In the genomic region with DNA sequence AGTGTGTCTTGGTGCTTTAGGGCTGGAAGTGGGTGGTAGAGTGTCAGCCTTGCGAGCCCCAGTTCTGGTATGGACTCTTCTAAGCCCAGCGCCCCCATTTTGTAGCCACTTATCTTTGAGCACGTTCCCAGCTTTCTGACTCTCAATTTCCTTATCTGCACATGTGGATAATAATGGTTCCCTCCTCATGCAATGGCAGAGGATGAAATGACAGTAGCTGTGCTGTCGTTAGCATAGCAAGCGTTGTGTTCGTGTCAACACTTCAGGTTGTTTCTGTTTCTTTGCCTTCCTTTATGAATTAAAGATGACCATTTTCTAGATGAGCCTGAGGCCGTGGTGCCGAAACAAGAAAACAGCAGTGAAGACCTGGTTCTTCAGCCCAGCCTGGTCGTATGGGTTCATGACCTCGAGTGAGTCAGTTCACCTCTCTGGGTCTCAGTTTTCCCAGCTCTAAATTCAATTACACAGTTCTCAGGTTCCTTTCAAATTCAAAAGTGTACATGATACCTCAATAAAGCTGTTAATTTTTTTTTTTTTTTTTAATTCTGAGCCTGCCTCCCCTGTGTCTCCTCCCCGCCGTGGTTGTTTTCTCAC, we compare ENCODE assay signal across 22 cellular contexts.
DNase-seq lines count a peak whose midpoint lies in the region; TF ChIP-seq lines count a peak whose summit lies in the region.
"Had no signal": no experiment of that assay in that cellular context is flagged by ENCODE, and none has a peak within 500 bp of the region (broad histone marks: within the 10 kb centered on the region; RNA-seq: fewer than 3 reads in every experiment).

No MANE protein-coding gene starts in this region.

- no peaks in the 10 kb centered on the region for H4K20me1 ChIP-seq in OCI-LY1 (ENCODE audit: insufficient read depth, low read length)
- peaks cover 5% of the 10 kb centered on the region for H4K20me1 ChIP-seq in neural progenitor cell (ENCODE audit: low read depth)

- no peak overlapping the region for H2AFZ ChIP-seq in OCI-LY1 (ENCODE audit: low read length)
- H2AFZ ChIP-seq in neural progenitor cell (replicated peaks): no peak overlapping the region
- H2AFZ ChIP-seq: GM23248 had no signal

- H3K27me3 Mint-ChIP-seq in neural progenitor cell (ENCODE audit: insufficient read depth, low read depth): peaks cover 7% of the 10 kb centered on the region
- H3K27me3 Mint-ChIP-seq: CD4-positive, alpha-beta memory T cell had no signal

- no peaks in the 10 kb centered on the region for H3K9me2 ChIP-seq in OCI-LY1 (ENCODE audit: low read depth, low read length)

- H3F3A ChIP-seq in OCI-LY1 (ENCODE audit: insufficient read depth, low read length) (no peaks in the 10 kb centered on the region), neural progenitor cell (ENCODE audit: low read depth) (peaks cover 18% of the 10 kb centered on the region)

- peaks cover 71% of the 10 kb centered on the region for H3K4me1 Mint-ChIP-seq in neural progenitor cell

- peak; percentile 13 for DNase-seq in NCI-H2171 treated with DMSO at 0.1 percent for 48 hours (lab: John Stamatoyannopoulos, UW)
- DNase-seq in NCI-H2171 (lab: John Stamatoyannopoulos, UW): no peak
- DNase-seq in choroid plexus epithelial cell (ENCODE audit: low read depth): peak; percentile 30
- no peak for DNase-seq in neural progenitor cell (ENCODE audit: low spot score)
- DNase-seq in nucleus accumbens (lab: John Stamatoyannopoulos, UW): no peak
- no peak for DNase-seq in kidney glomerular epithelial cell (lab: John Stamatoyannopoulos, UW)
- DNase-seq in HuH-7.5 (ENCODE audit: low spot score): no peak
- DNase-seq: ACHN; CD4-positive, alpha-beta memory T cell; GM23248; NCI-H1105; NCI-H146; NCI-H2029; NCI-H446; NCI-H526; SHP77 treated with DMSO at 0.1 percent for 48 hours had no signal

- H3K27me3 ChIP-seq in OCI-LY1 (ENCODE audit: insufficient read depth, low read length) (no peaks in the 10 kb centered on the region), neural progenitor cell (no peaks in the 10 kb centered on the region)
- H3K27me3 ChIP-seq: BLaER1 had no signal

- H3K4me3 Mint-ChIP-seq in neural progenitor cell: no peak overlapping the region
- H3K4me3 Mint-ChIP-seq: CD4-positive, alpha-beta memory T cell had no signal

- no peaks in the 10 kb centered on the region for H3K36me3 ChIP-seq in OCI-LY1 (ENCODE audit: insufficient read depth, low read length)
- no peaks in the 10 kb centered on the region for H3K36me3 ChIP-seq in neural progenitor cell
- H3K36me3 ChIP-seq: HAP-1 had no signal

- H3K4me1 ChIP-seq in OCI-LY1 (ENCODE audit: insufficient read depth, low read length, severe bottlenecking) (peaks cover 52% of the 10 kb centered on the region), neural progenitor cell (peaks cover 48% of the 10 kb centered on the region)

- TF ChIP-seq CTCF in OCI-LY1 (IDR thresholded peaks at IDR 0.05; ENCODE audit: low read length) (no peak), choroid plexus epithelial cell (conservative IDR thresholded peaks at IDR 0.05; ENCODE audit: low read depth, low read length) (no peak), neural progenitor cell (IDR thresholded peaks at IDR 0.05) (no peak)

- H3K9me3 Mint-ChIP-seq in neural progenitor cell: no peaks in the 10 kb centered on the region

- no peaks in the 10 kb centered on the region for H3K36me3 Mint-ChIP-seq in neural progenitor cell

- H3K27ac Mint-ChIP-seq in neural progenitor cell: peak overlapping the region; percentile 32

- H3K27ac ChIP-seq in OCI-LY1 (ENCODE audit: low read depth, low read length, poor library complexity, severe bottlenecking) (peak overlapping the region; percentile 98), neural progenitor cell (no peak overlapping the region)
- H3K27ac ChIP-seq: 22Rv1, BLaER1, GM23248, KMS-11, RWPE1 had no signal

- H3K4me2 ChIP-seq in OCI-LY1 (ENCODE audit: low read length): no peak overlapping the region
- H3K4me2 ChIP-seq in neural progenitor cell: no peak overlapping the region
- H3K4me2 ChIP-seq: KMS-11 had no signal

- no peaks in the 10 kb centered on the region for H3K9me3 ChIP-seq in OCI-LY1 (ENCODE audit: low read length)
- no peaks in the 10 kb centered on the region for H3K9me3 ChIP-seq in neural progenitor cell (ENCODE audit: low read depth)
- H3K9me3 ChIP-seq: BLaER1, HAP-1 had no signal

- H3K79me2 ChIP-seq in OCI-LY1 (ENCODE audit: insufficient read depth, low read length) (no peaks in the 10 kb centered on the region), neural progenitor cell (ENCODE audit: low read depth) (no peaks in the 10 kb centered on the region)

- H3K9ac ChIP-seq in OCI-LY1 (ENCODE audit: low read length) (no peak overlapping the region), neural progenitor cell (no peak overlapping the region)
- H3K9ac ChIP-seq: BLaER1, GM23248, KMS-11 had no signal

- no peak overlapping the region for H3K4me3 ChIP-seq in OCI-LY1 (ENCODE audit: low read depth, low read length, poor library complexity, severe bottlenecking)
- no peak overlapping the region for H3K4me3 ChIP-seq in choroid plexus epithelial cell (ENCODE audit: low read depth, low read length)
- no peak overlapping the region for H3K4me3 ChIP-seq in neural progenitor cell
- H3K4me3 ChIP-seq: BLaER1, GM23248, HAP-1 had no signal

Comparison
In these comparisons a context has a peak if more than half of its experiments do, and no peak if none do; other contexts are left out.
1. DNase-seq: peak in NCI-H2171 treated with DMSO at 0.1 percent for 48 hours (single experiment) and choroid plexus epithelial cell (single experiment); none in NCI-H2171 (single experiment), neural progenitor cell (single experiment), nucleus accumbens (0 of 56), kidney glomerular epithelial cell (single experiment) and HuH-7.5 (single experiment).